22 cellular contexts compared by ENCODE assay signal in genomic region chr17:50076221-50076590, GRCh38. TPM values are rescaled to one million over a fixed set of nuclear protein-coding genes. Genes with fewer than 3 reads are reported as not detected.
"Had no signal": no experiment of that assay in that cellular context is flagged by ENCODE, and none has a peak within 500 bp of the region (broad histone marks: within the 10 kb centered on the region; RNA-seq: fewer than 3 reads in every experiment).

No MANE protein-coding gene starts in this region.

- DNase-seq: cerebellar nuclear complex; cortex of kidney; effector memory CD8-positive, alpha-beta T cell; mesenchymal stem cell; naive B cell; stimulated activated CD4-positive, alpha-beta T cell treated with anti-CD3 and anti-CD28 coated beads, Interleukin-12 subunit alpha, Interleukin-12 subunit beta, amount 100 ng/mL, for 4 hours; stimulated activated CD4-positive, alpha-beta T cell treated with anti-CD3 and anti-CD28 coated beads, Interleukin-1b, Interleukin-23, amount 100 ng/mL, for 48 hours; stimulated activated CD4-positive, alpha-beta T cell treated with anti-CD3 and anti-CD28 coated beads, Interleukin-4, amount 100 ng/mL, for 1 hour; stimulated activated CD8-positive, alpha-beta memory T cell treated with anti-CD3 and anti-CD28 coated beads, Interleukin-4, amount 100 ng/mL, for 48 hours; stimulated activated naive CD4-positive, alpha-beta T cell; stimulated activated naive CD8-positive, alpha-beta T cell treated with anti-CD3 and anti-CD28 coated beads, Interleukin-15, amount 100 ng/mL, for 72 hours; testis; upper lobe of right lung; uterus had no signal

- H3K27ac ChIP-seq: pancreas, right lobe of liver, testis, tibial nerve, upper lobe of right lung, uterus had no signal

- H3K27me3 Mint-ChIP-seq: effector memory CD8-positive, alpha-beta T cell; stimulated activated naive CD8-positive, alpha-beta T cell treated with anti-CD3 and anti-CD28 coated beads, Interleukin-15, amount 100 ng/mL, for 72 hours had no signal

- H3K36me3 ChIP-seq: uterus had no signal

- H3K4me3 ChIP-seq: lung, mucosa of descending colon, pancreas, right lobe of liver, testis, tibial nerve, upper lobe of right lung, uterus had no signal

- H3K27me3 ChIP-seq: pancreas, right lobe of liver, testis, tibial nerve, upper lobe of right lung, uterus had no signal

- ATAC-seq: effector memory CD8-positive, alpha-beta T cell; mucosa of descending colon; pancreas; right lobe of liver; stimulated activated naive CD8-positive, alpha-beta T cell treated with anti-CD3 and anti-CD28 coated beads, Interleukin-15, amount 100 ng/mL, for 72 hours; upper lobe of right lung had no signal

- H3K9me3 ChIP-seq: mucosa of descending colon, pancreas, right lobe of liver, testis, tibial nerve, upper lobe of right lung, uterus had no signal

- H3K4me1 Mint-ChIP-seq: stimulated activated naive CD8-positive, alpha-beta T cell treated with anti-CD3 and anti-CD28 coated beads, Interleukin-15, amount 100 ng/mL, for 72 hours had no signal

- H3K9me3 Mint-ChIP-seq: effector memory CD8-positive, alpha-beta T cell; nephron had no signal

- H3K27ac Mint-ChIP-seq: effector memory CD8-positive, alpha-beta T cell; mesothelial cell of epicardium; naive B cell; nephron; stimulated activated naive CD8-positive, alpha-beta T cell treated with anti-CD3 and anti-CD28 coated beads, Interleukin-15, amount 100 ng/mL, for 72 hours had no signal

- H3K4me3 Mint-ChIP-seq: effector memory CD8-positive, alpha-beta T cell; mesothelial cell of epicardium; naive B cell; nephron; stimulated activated naive CD8-positive, alpha-beta T cell treated with anti-CD3 and anti-CD28 coated beads, Interleukin-15, amount 100 ng/mL, for 72 hours had no signal

- H3K4me1 ChIP-seq: pancreas, right lobe of liver, testis, upper lobe of right lung, uterus had no signal

RNA-seq across cellular contexts. Expression of gene SAMD14, which starts 53.8 kb away (rescaled TPM):
- polyA plus RNA-seq: keratinocyte had no signal
